12 cellular contexts compared by ENCODE assay signal in the genomic region with DNA sequence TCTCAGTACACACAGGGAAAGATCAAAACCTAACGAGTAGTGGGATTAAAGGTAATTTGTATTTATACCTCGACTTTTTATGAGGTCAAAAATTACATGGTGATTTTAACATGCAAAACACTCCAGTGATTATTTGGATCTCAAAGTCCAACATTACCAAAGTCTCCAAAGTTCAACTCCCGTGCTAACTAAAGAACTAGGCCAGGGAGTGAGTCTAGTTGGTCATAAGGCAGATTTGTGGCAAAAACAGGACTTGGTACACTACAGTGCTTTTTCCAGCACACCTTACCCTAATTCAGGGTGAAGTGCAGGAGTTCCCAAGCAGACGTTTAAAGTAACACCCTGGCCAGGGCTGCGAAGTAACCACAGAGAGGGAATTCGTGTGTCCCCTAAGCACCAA. TPM values are rescaled to one million over a fixed set of nuclear protein-coding genes. Genes with fewer than 3 reads are reported as not detected.
A peak's percentile ranks its signal among the peaks of the same experiment; 100 is the strongest.
DNase-seq lines count a peak whose midpoint lies in the region; ATAC-seq and TF ChIP-seq lines count a peak whose summit lies in the region.
"Had no signal": no experiment of that assay in that cellular context is flagged by ENCODE, and none has a peak within 500 bp of the region (broad histone marks: within the 10 kb centered on the region; RNA-seq: fewer than 3 reads in every experiment).

No MANE protein-coding gene starts in this region.

- H3K4me3 ChIP-seq in NB4 (ENCODE audit: low read depth, low read length) (peak overlapping the region; percentile 92), ectodermal cell (ENCODE audit: insufficient read depth, low read depth, low read length) (peak overlapping the region; percentile 55)

- peak overlapping the region; percentile 93 for H3K4me3 Mint-ChIP-seq in osteocyte (ENCODE audit: unreplicated experiment)

- WGBS in ectodermal cell, 2 experiments: 91 to 94% methylated on average over 6 of the region's 6 CpGs

- no peak for ATAC-seq in GM21526 (IDR thresholded peaks at IDR 0.05; ENCODE audit: low FRiP score, unreplicated experiment)

- no peak overlapping the region for H3K27ac ChIP-seq in ectodermal cell (ENCODE audit: insufficient read depth, low read depth, low read length, poor library complexity, severe bottlenecking)

- peaks cover 24% of the 10 kb centered on the region for H3K27me3 ChIP-seq in ectodermal cell (ENCODE audit: control insufficient read depth, insufficient read depth, low read length, poor library complexity, severe bottlenecking)

- no peaks in the 10 kb centered on the region for H3K36me3 ChIP-seq in ectodermal cell (ENCODE audit: control insufficient read depth, insufficient read depth, low read length)

- TF ChIP-seq POLR2A in NB4 (IDR thresholded peaks at IDR 0.05; ENCODE audit: extremely low read depth, insufficient read length): no peak

- no peaks in the 10 kb centered on the region for H3K9me3 Mint-ChIP-seq in osteocyte (ENCODE audit: unreplicated experiment)

- DNase-seq in DMS53 (lab: John Stamatoyannopoulos, UW) (peak; percentile 37), DMS53 treated with DMSO at 0.1 percent for 48 hours (lab: John Stamatoyannopoulos, UW; ENCODE audit: unreplicated experiment) (no peak), NB4 (ENCODE audit: low read depth) (peak; percentile 15), osteocyte (ENCODE audit: extremely low spot score, unreplicated experiment) (no peak), posterior vena cava (ENCODE audit: low spot score) (no peak), cerebellar nuclear complex (lab: John Stamatoyannopoulos, UW) (no peak)
- DNase-seq: NCI-H1417 had no signal

- H3K27me3 Mint-ChIP-seq in osteocyte (ENCODE audit: unreplicated experiment): peaks cover 26% of the 10 kb centered on the region

- H3K9me3 ChIP-seq in ectodermal cell (ENCODE audit: control insufficient read depth, low read length): no peaks in the 10 kb centered on the region

- intact Hi-C loops in posterior vena cava (cut with DNase I): no loop called here

- H3K27ac Mint-ChIP-seq in osteocyte (ENCODE audit: unreplicated experiment): peak overlapping the region; percentile 47

- H3K4me1 ChIP-seq in ectodermal cell (ENCODE audit: control insufficient read depth, insufficient read depth, low read length): no peaks in the 10 kb centered on the region

- no peak for TF ChIP-seq CTCF in NB4 (IDR thresholded peaks at IDR 0.05; ENCODE audit: low read depth, low read length)
- TF ChIP-seq CTCF in osteocyte (IDR thresholded peaks at IDR 0.05): no peak

- H3K36me3 Mint-ChIP-seq in osteocyte (ENCODE audit: unreplicated experiment): peaks cover 12% of the 10 kb centered on the region

- peaks cover 26% of the 10 kb centered on the region for H3K4me1 Mint-ChIP-seq in osteocyte (ENCODE audit: unreplicated experiment)

RNA-seq across cellular contexts. Expression of a gene that starts 1.1 kb away (rescaled TPM):
- 19.3 TPM for polyA plus RNA-seq in ectodermal cell (2013, experiment 1 of 4)
- polyA plus RNA-seq in ectodermal cell (2013, experiment 2 of 4): 20.0 TPM
- 16.0 TPM for polyA plus RNA-seq in ectodermal cell (2013, experiment 3 of 4)
- 22.3 TPM for polyA plus RNA-seq in ectodermal cell (2013, experiment 4 of 4)
- total RNA-seq in osteocyte (10.5 and 14.6 TPM in 2 replicates), posterior vena cava (1 to 10 TPM; 7.1 to 9.1 TPM)

RNA-seq across cellular contexts. Expression of a gene that starts 2.4 kb away (rescaled TPM):
- 13.8 TPM for polyA plus RNA-seq in ectodermal cell (2013, experiment 1 of 4)
- polyA plus RNA-seq in ectodermal cell (2013, experiment 2 of 4): 15.0 TPM
- polyA plus RNA-seq in ectodermal cell (2013, experiment 3 of 4): 12.4 TPM
- 13.7 TPM for polyA plus RNA-seq in ectodermal cell (2013, experiment 4 of 4)
- total RNA-seq in osteocyte (not detected in 2 replicates), posterior vena cava (not detected)
- total RNA-seq: A172, pulmonary artery endothelial cell had no signal

RNA-seq across cellular contexts. Expression of a gene that starts 14.4 kb away (rescaled TPM):
- 7.3 TPM for polyA plus RNA-seq in ectodermal cell (2013, experiment 1 of 4)
- 6.9 TPM for polyA plus RNA-seq in ectodermal cell (2013, experiment 2 of 4)
- 5.9 TPM for polyA plus RNA-seq in ectodermal cell (2013, experiment 3 of 4)
- polyA plus RNA-seq in ectodermal cell (2013, experiment 4 of 4): 6.0 TPM
- 4.5 and 5.1 TPM in 2 replicates for total RNA-seq in osteocyte
- total RNA-seq in posterior vena cava: 1 to 10 TPM; 3.7 to 5.0 TPM

RNA-seq across cellular contexts. Expression of a gene that starts 44.0 kb away (rescaled TPM):
- polyA plus RNA-seq in ectodermal cell (2013, experiment 1 of 4): not detected
- not detected for polyA plus RNA-seq in ectodermal cell (2013, experiment 2 of 4)
- polyA plus RNA-seq in ectodermal cell (2013, experiment 3 of 4): not detected
- polyA plus RNA-seq in ectodermal cell (2013, experiment 4 of 4): not detected
- total RNA-seq in osteocyte (not detected in 2 replicates), posterior vena cava (under 1 TPM in 1 of 2 donors, not detected in 1; 0.14 TPM)
- total RNA-seq: A172, pulmonary artery endothelial cell, RPMI7951 had no signal

Comparison
In these comparisons a context has a peak if more than half of its experiments do, and no peak if none do; other contexts are left out.
1. DNase-seq: peak in DMS53 (single experiment) and NB4 (single experiment); none in DMS53 treated with DMSO at 0.1 percent for 48 hours (single experiment), osteocyte (single experiment), posterior vena cava (single experiment) and cerebellar nuclear complex (0 of 2).